In the genomic region with DNA sequence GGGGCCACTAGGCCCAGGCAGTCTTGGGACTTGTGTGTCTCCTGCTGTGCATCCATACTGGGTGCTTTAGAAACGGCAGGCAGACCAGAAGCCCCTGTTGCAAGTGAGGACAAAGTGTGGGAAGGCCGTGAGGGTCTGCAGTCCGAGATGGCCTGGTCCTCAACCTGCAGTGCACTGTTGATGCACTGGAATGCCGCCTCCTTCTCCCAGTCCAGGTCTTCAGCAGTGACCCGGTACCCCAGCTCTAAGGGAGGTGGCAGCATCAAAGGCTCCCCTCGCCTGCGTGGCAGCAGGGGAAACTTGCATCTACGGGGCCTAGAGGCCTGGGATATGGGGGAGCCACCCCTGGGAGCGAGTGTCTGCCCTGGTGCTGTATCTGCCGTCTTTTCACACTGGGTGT, we compare ENCODE assay signal across 11 cellular contexts. TPM values are rescaled to one million over a fixed set of nuclear protein-coding genes. Genes with fewer than 3 reads are reported as not detected.
"Had no signal": no experiment of that assay in that cellular context is flagged by ENCODE, and none has a peak within 500 bp of the region (broad histone marks: within the 10 kb centered on the region; RNA-seq: fewer than 3 reads in every experiment).

No MANE protein-coding gene starts in this region.

RNA-seq across cellular contexts. Expression of gene GGTLC2, which starts 2.2 kb away (rescaled TPM):
- total RNA-seq: OCI-LY7, PC-3, PC-9, Peyer's patch, Right ventricle myocardium inferior, Right ventricle myocardium superior, RPMI7951, SJCRH30, SJSA1, SK-MEL-5 had no signal
- polyA plus RNA-seq: SK-N-SH had no signal
